Comparison of ENCODE assay signal across 16 cellular contexts in genomic region chr11:100340416-100341323, GRCh38.
DNase-seq lines count a peak whose midpoint lies in the region; TF ChIP-seq lines count a peak whose summit lies in the region.
"Had no signal": no experiment of that assay in that cellular context is flagged by ENCODE, and none has a peak within 500 bp of the region (broad histone marks: within the 10 kb centered on the region; RNA-seq: fewer than 3 reads in every experiment).

No MANE protein-coding gene starts in this region.

- no peak for TF ChIP-seq RAD21 in SK-N-SH (IDR thresholded peaks at IDR 0.05; ENCODE audit: low read length)

- DNase-seq in PC-9 (peak in 1 of 2 experiments; percentile 32), hepatocyte (ENCODE audit: low spot score) (no peak), neuronal stem cell (ENCODE audit: low spot score) (no peak), progenitor cell of endocrine pancreas (ENCODE audit: low spot score, unreplicated experiment) (no peak), cerebellar nuclear complex (lab: John Stamatoyannopoulos, UW) (no peak), SK-N-SH (no peak), Karpas-422 (no peak)
- DNase-seq: activated naive CD8-positive, alpha-beta T cell treated with anti-CD3 and anti-CD28 coated beads, Interleukin-2, amount 50 U/mL, for 24 hours; CD8-positive, alpha-beta T cell; NCI-H2029 treated with DMSO at 0.1 percent for 48 hours; stimulated activated naive CD4-positive, alpha-beta T cell treated with Interleukin-2 at 50 U/mL for 16 hours; WERI-Rb-1 had no signal

- 37% methylated on average over 9 of the region's 9 CpGs for WGBS in hepatocyte (ENCODE audit: low lambda C conversion rate, missing lambda C conversion rate)
- WGBS in neuronal stem cell (ENCODE audit: extremely low coverage in 2 of 2, insufficient read length in 2 of 2, insufficient replicate concordance in 1 of 2), 2 donors: no CpG with 5 or more reads among the region's 9 CpGs
- WGBS in SK-N-SH (ENCODE audit: low lambda C conversion rate): 6% methylated on average over 9 of the region's 9 CpGs

- no peak overlapping the region for H3K14ac ChIP-seq in neuronal stem cell (ENCODE audit: low read length)

- BruUV-seq in PC-9 (replicated peaks; lab: Mats Ljungman, UMichigan): no TSS peak

- H4K8ac ChIP-seq in neuronal stem cell (ENCODE audit: low read depth, low read length): no peak overlapping the region

- no peaks in the 10 kb centered on the region for H3K79me2 ChIP-seq in ACC112 (ENCODE audit: control insufficient read depth, insufficient read depth, low read length, unreplicated experiment)
- H3K79me2 ChIP-seq in PC-9 (ENCODE audit: low read depth): no peaks in the 10 kb centered on the region
- H3K79me2 ChIP-seq in hepatocyte: no peaks in the 10 kb centered on the region
- H3K79me2 ChIP-seq in SK-N-SH (ENCODE audit: insufficient read depth): no peaks in the 10 kb centered on the region
- H3K79me2 ChIP-seq in Karpas-422 (ENCODE audit: low read length): no peaks in the 10 kb centered on the region

- no peak overlapping the region for H3K23ac ChIP-seq in neuronal stem cell (ENCODE audit: low read depth, low read length, poor library complexity)

- H3K27me3 ChIP-seq in ACC112 (ENCODE audit: insufficient read depth, low read length) (no peaks in the 10 kb centered on the region), PC-9 (ENCODE audit: insufficient read depth, low read depth) (no peaks in the 10 kb centered on the region), hepatocyte (no peaks in the 10 kb centered on the region), neuronal stem cell (ENCODE audit: control insufficient read depth in 3 of 3, insufficient read depth in 3 of 3, low read depth in 1 of 3, low read length in 3 of 3) (no peaks in the 10 kb centered on the region), SK-N-SH (ENCODE audit: insufficient read depth) (no peaks in the 10 kb centered on the region), Karpas-422 (ENCODE audit: low read length) (no peaks in the 10 kb centered on the region)
- H3K27me3 ChIP-seq: vagina had no signal

- H2AFZ ChIP-seq in ACC112 (ENCODE audit: low read length, unreplicated experiment): no peak overlapping the region
- no peak overlapping the region; the same call in 1 of the 2 replicates for H2AFZ ChIP-seq in PC-9
- no peak overlapping the region for H2AFZ ChIP-seq in hepatocyte
- H2AFZ ChIP-seq in neuronal stem cell (ENCODE audit: low read length): peak overlapping the region; percentile 60
- no peak overlapping the region for H2AFZ ChIP-seq in SK-N-SH (ENCODE audit: low read depth)
- no peak overlapping the region for H2AFZ ChIP-seq in Karpas-422 (ENCODE audit: low read length)

- H3K27me3 Mint-ChIP-seq in progenitor cell of endocrine pancreas: peaks cover 27% of the 10 kb centered on the region
- H3K27me3 Mint-ChIP-seq: activated naive CD8-positive, alpha-beta T cell treated with anti-CD3 and anti-CD28 coated beads, Interleukin-2, amount 50 U/mL, for 24 hours had no signal

- H3K9me3 ChIP-seq in PC-9 (ENCODE audit: insufficient read depth, low read depth) (no peaks in the 10 kb centered on the region), hepatocyte (ENCODE audit: low read depth) (no peaks in the 10 kb centered on the region), neuronal stem cell (replicated peaks in 1 of 2; ENCODE audit: control insufficient read depth in 2 of 2, insufficient read depth in 1 of 2, low read depth in 1 of 2, low read length in 2 of 2) (peaks cover 3 to 4% of the 10 kb centered on the region in 2 donors), SK-N-SH (no peaks in the 10 kb centered on the region), Karpas-422 (ENCODE audit: low read length) (peaks cover 59% of the 10 kb centered on the region)
- H3K9me3 ChIP-seq: prostate gland, vagina had no signal

- H3K27ac ChIP-seq in ACC112 (ENCODE audit: low read depth, low read length): no peak overlapping the region
- no peak overlapping the region for H3K27ac ChIP-seq in PC-9
- no peak overlapping the region for H3K27ac ChIP-seq in hepatocyte
- no peak overlapping the region for H3K27ac ChIP-seq in neuronal stem cell (replicated peaks; ENCODE audit: low read length)
- no peak overlapping the region for H3K27ac ChIP-seq in SK-N-SH (ENCODE audit: low read depth in 2 of 2, low read length in 1 of 2)
- no peak overlapping the region for H3K27ac ChIP-seq in Karpas-422 (ENCODE audit: low read length)
- H3K27ac ChIP-seq: prostate gland, vagina, WERI-Rb-1 had no signal

- peaks cover 2% of the 10 kb centered on the region for H3K79me1 ChIP-seq in neuronal stem cell (ENCODE audit: low read depth, low read length)

- no peak for TF ChIP-seq EP300 in SK-N-SH (IDR thresholded peaks at IDR 0.05; ENCODE audit: borderline replicate concordance in 1 of 2, low read depth in 1 of 2, low read length in 1 of 2)

- H3K18ac ChIP-seq in neuronal stem cell (ENCODE audit: low read length): no peak overlapping the region

- H3K36me3 ChIP-seq in ACC112 (ENCODE audit: insufficient read depth, low read length): no peaks in the 10 kb centered on the region
- no peaks in the 10 kb centered on the region for H3K36me3 ChIP-seq in PC-9 (ENCODE audit: low read depth)
- no peaks in the 10 kb centered on the region for H3K36me3 ChIP-seq in hepatocyte (replicated peaks; ENCODE audit: insufficient read depth, low read depth)
- H3K36me3 ChIP-seq in neuronal stem cell (replicated peaks in 1 of 2; ENCODE audit: control insufficient read depth in 2 of 2, insufficient read depth in 2 of 2, low read length in 2 of 2): no peaks in the 10 kb centered on the region
- H3K36me3 ChIP-seq in SK-N-SH (replicated peaks in 1 of 2; ENCODE audit: control insufficient read depth in 1 of 2, insufficient read depth in 2 of 2, low read length in 1 of 2): no peaks in the 10 kb centered on the region
- no peaks in the 10 kb centered on the region for H3K36me3 ChIP-seq in Karpas-422 (ENCODE audit: insufficient read depth, low read length)
- H3K36me3 ChIP-seq: prostate gland, vagina, WERI-Rb-1 had no signal

- no peak overlapping the region for H2BK5ac ChIP-seq in neuronal stem cell (ENCODE audit: low read length)

- no peak overlapping the region for H4K91ac ChIP-seq in neuronal stem cell (ENCODE audit: low read depth, low read length, poor library complexity)

- no peak overlapping the region for H2BK15ac ChIP-seq in neuronal stem cell (ENCODE audit: low read length)

- H3K4me2 ChIP-seq in PC-9 (peak overlapping the region; percentile 3; the same call in 1 of the 2 replicates), hepatocyte (peak overlapping the region; percentile 61), neuronal stem cell (ENCODE audit: insufficient read depth, low read length, poor library complexity, severe bottlenecking) (no peak overlapping the region), SK-N-SH (no peak overlapping the region), Karpas-422 (ENCODE audit: low read depth, low read length, poor library complexity, severe bottlenecking) (no peak overlapping the region)

- CTCF ChIA-PET in PC-9 (lab: Charles Lee): no interaction called here
- CTCF ChIA-PET in SK-N-SH (lab: Yijun Ruan, JAX): no interaction called here

- H3F3A ChIP-seq in PC-9 (ENCODE audit: insufficient read depth, low read depth) (no peaks in the 10 kb centered on the region), SK-N-SH (replicated peaks; ENCODE audit: insufficient read depth) (no peaks in the 10 kb centered on the region)

- intact Hi-C loops in PC-9 (cut with micrococcal nuclease; ENCODE audit: unreplicated experiment): no loop called here

- no peaks in the 10 kb centered on the region for H3K9me2 ChIP-seq in PC-9 (ENCODE audit: insufficient read depth)
- no peaks in the 10 kb centered on the region for H3K9me2 ChIP-seq in hepatocyte (replicated peaks; ENCODE audit: insufficient read depth)
- no peaks in the 10 kb centered on the region for H3K9me2 ChIP-seq in SK-N-SH
- no peaks in the 10 kb centered on the region for H3K9me2 ChIP-seq in Karpas-422 (replicated peaks; ENCODE audit: insufficient read depth, low read length)

- no peak overlapping the region for H2BK12ac ChIP-seq in neuronal stem cell (ENCODE audit: low read length)

- no peak overlapping the region for H2AK5ac ChIP-seq in neuronal stem cell (ENCODE audit: low read depth, low read length)

- H3K4me1 Mint-ChIP-seq in progenitor cell of endocrine pancreas (ENCODE audit: low read depth): peaks cover 13% of the 10 kb centered on the region
- H3K4me1 Mint-ChIP-seq: activated naive CD8-positive, alpha-beta T cell treated with anti-CD3 and anti-CD28 coated beads, Interleukin-2, amount 50 U/mL, for 24 hours had no signal

- no peak overlapping the region for H3K9ac ChIP-seq in neuronal stem cell (ENCODE audit: low read depth, low read length, poor library complexity)
- no peak overlapping the region for H3K9ac ChIP-seq in SK-N-SH
- H3K9ac ChIP-seq in Karpas-422 (ENCODE audit: low read length): no peak overlapping the region

- TF ChIP-seq CTCF in PC-9 (conservative IDR thresholded peaks at IDR 0.05) (no peak), hepatocyte (IDR thresholded peaks at IDR 0.05; ENCODE audit: poor library complexity) (no peak), progenitor cell of endocrine pancreas (IDR thresholded peaks at IDR 0.05; ENCODE audit: unreplicated experiment) (no peak), SK-N-SH (IDR thresholded peaks at IDR 0.05) (no peak)

- no peak overlapping the region for H3K4ac ChIP-seq in neuronal stem cell (ENCODE audit: low read length)

- H2BK120ac ChIP-seq in neuronal stem cell (ENCODE audit: low read depth, low read length): no peak overlapping the region

- H4K20me1 ChIP-seq in PC-9 (ENCODE audit: insufficient read depth): no peaks in the 10 kb centered on the region
- H4K20me1 ChIP-seq in hepatocyte (ENCODE audit: insufficient read depth, poor library complexity, severe bottlenecking): no peaks in the 10 kb centered on the region
- H4K20me1 ChIP-seq in SK-N-SH (ENCODE audit: insufficient read depth): no peaks in the 10 kb centered on the region
- H4K20me1 ChIP-seq in Karpas-422 (ENCODE audit: insufficient read depth, low read depth, low read length): no peaks in the 10 kb centered on the region

- H3K9me3 Mint-ChIP-seq in progenitor cell of endocrine pancreas (ENCODE audit: low read depth): no peaks in the 10 kb centered on the region

- H3K27ac Mint-ChIP-seq in progenitor cell of endocrine pancreas: no peak overlapping the region
- H3K27ac Mint-ChIP-seq: activated naive CD8-positive, alpha-beta T cell treated with anti-CD3 and anti-CD28 coated beads, Interleukin-2, amount 50 U/mL, for 24 hours; activated T-helper 1 cell treated with anti-CD3 and anti-CD28 coated beads, Interleukin-12 subunit alpha, Interleukin-12 subunit beta, Interleukin-2, Interleukin-4 antibody, amounts not matched to agents 30 ng/mL and 10 ng/mL and 1 ng/mL, durations not matched to agents 14 hours and 24 hours and 36 hours; CD8-positive, alpha-beta T cell had no signal

- no peaks in the 10 kb centered on the region for H3K4me1 ChIP-seq in ACC112 (ENCODE audit: control insufficient read depth, insufficient read depth, low read length, unreplicated experiment)
- no peaks in the 10 kb centered on the region for H3K4me1 ChIP-seq in PC-9 (replicated peaks; ENCODE audit: insufficient read depth)
- no peaks in the 10 kb centered on the region for H3K4me1 ChIP-seq in hepatocyte (ENCODE audit: insufficient read depth)
- H3K4me1 ChIP-seq in neuronal stem cell (ENCODE audit: control insufficient read depth in 2 of 2, insufficient read depth in 1 of 2, low read depth in 1 of 2, low read length in 2 of 2): peaks cover 0 to 4% of the 10 kb centered on the region in 2 donors
- H3K4me1 ChIP-seq in SK-N-SH (ENCODE audit: control insufficient read depth in 1 of 2, insufficient read depth in 2 of 2, low read depth in 1 of 2, low read length in 1 of 2): peaks cover 0 to 4% of the 10 kb centered on the region in 2 experiments; a peak in 1 of 4 replicates
- no peaks in the 10 kb centered on the region for H3K4me1 ChIP-seq in Karpas-422 (ENCODE audit: low read length)
- H3K4me1 ChIP-seq: prostate gland, vagina had no signal

- H3K4me3 ChIP-seq in ACC112 (ENCODE audit: low read depth, low read length) (0 out of 2 replicates have a peak overlapping the region, but pooled peaks have one; percentile 21), PC-9 (no peak overlapping the region), hepatocyte (no peak overlapping the region), neuronal stem cell (ENCODE audit: low read length in 2 of 2) (no peak overlapping the region), SK-N-SH (ENCODE audit: low read depth in 2 of 2, low read length in 1 of 2) (no peak overlapping the region), Karpas-422 (ENCODE audit: low read length) (no peak overlapping the region)
- H3K4me3 ChIP-seq: prostate gland, vagina had no signal

- POLR2A ChIA-PET in PC-9 (lab: Charles Lee; ENCODE audit: unreplicated experiment): interaction anchor here (0.6 kb wide), 1 partner anchor 169 kb away, joined by 3 read pairs; no protein-coding TSS in a partner anchor
- POLR2A ChIA-PET in SK-N-SH (lab: Yijun Ruan, JAX): no interaction called here

- H3K36me3 Mint-ChIP-seq in progenitor cell of endocrine pancreas (ENCODE audit: insufficient read depth): no peaks in the 10 kb centered on the region
- H3K36me3 Mint-ChIP-seq: CD8-positive, alpha-beta T cell had no signal

- H3K4me3 Mint-ChIP-seq in progenitor cell of endocrine pancreas (ENCODE audit: low read depth): no peak overlapping the region
- H3K4me3 Mint-ChIP-seq: activated naive CD8-positive, alpha-beta T cell treated with anti-CD3 and anti-CD28 coated beads, Interleukin-2, amount 50 U/mL, for 24 hours; activated T-helper 1 cell treated with anti-CD3 and anti-CD28 coated beads, Interleukin-12 subunit alpha, Interleukin-12 subunit beta, Interleukin-2, Interleukin-4 antibody, amounts not matched to agents 30 ng/mL and 10 ng/mL and 1 ng/mL, durations not matched to agents 14 hours and 24 hours and 36 hours; CD8-positive, alpha-beta T cell had no signal

Comparison
In these comparisons a context has a peak if more than half of its experiments do, and no peak if none do; other contexts are left out.
1. H3K4me2 ChIP-seq: peak in PC-9 (single experiment) and hepatocyte (single experiment); none in neuronal stem cell (single experiment), SK-N-SH (single experiment) and Karpas-422 (single experiment).